8 cellular contexts compared by ENCODE assay signal in the genomic region with DNA sequence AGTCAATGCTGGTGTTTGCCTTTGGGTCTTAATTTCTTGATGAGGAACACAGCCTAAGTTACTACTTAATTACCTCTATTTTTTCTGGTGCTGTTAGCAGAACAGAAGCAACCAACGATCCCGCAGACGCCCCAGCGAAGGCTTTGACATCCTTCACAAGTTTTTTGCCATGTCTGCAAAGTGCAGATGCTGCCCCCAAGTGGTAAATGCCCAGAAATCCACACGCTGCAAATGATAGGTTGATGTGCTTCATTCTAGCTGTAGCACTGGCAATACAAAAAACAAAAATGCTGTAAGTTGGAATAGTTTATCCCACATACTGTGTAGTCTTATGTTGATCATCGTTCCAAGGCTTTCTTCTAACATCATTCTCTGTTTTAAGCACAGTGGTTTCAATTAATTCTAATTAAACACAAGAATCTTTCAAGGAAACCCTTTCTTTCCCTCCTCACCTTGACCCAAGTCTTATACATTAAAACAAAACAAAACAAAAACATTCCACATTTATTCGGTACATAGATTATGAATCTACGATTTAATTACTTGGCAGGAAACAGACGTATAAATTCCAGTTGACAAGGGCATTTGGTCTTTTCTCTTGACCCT. TPM values are rescaled to one million over a fixed set of nuclear protein-coding genes. Genes with fewer than 3 reads are reported as not detected.
DNase-seq lines count a peak whose midpoint lies in the region; ATAC-seq and TF ChIP-seq lines count a peak whose summit lies in the region.

No MANE protein-coding gene starts in this region.

- H3K9me3 ChIP-seq in gastroesophageal sphincter, result no peaks in the 10 kb centered on the region
- H3K9me3 ChIP-seq in psoas muscle, result no peaks in the 10 kb centered on the region

- TF ChIP-seq POLR2A in gastroesophageal sphincter (IDR thresholded peaks at IDR 0.05), result no peak

- H3K4me3 ChIP-seq in gastroesophageal sphincter (no peak overlapping the region), psoas muscle (no peak overlapping the region)

- no peak overlapping the region for H3K27ac ChIP-seq in C4-2B
- H3K27ac ChIP-seq in gastroesophageal sphincter, result no peak overlapping the region
- no peak overlapping the region for H3K27ac ChIP-seq in psoas muscle

- intact Hi-C loops in psoas muscle (cut with DNase I), result no loop called here

- WGBS in gastroesophageal sphincter (ENCODE audit: low coverage in 1 of 2), 2 donors, result 18 to 55% methylated on average over 5 to 8 of the region's 9 CpGs
- WGBS in psoas muscle, 3 donors, result 18 to 28% (median 21%) methylated on average over 9 of the region's 9 CpGs

- peak; percentile 13 for DNase-seq in HuH-7.5 (ENCODE audit: low spot score)
- DNase-seq in RKO (ENCODE audit: low spot score), result peak; percentile 86
- DNase-seq in activated gamma-delta T cell treated with anti-CD3 and anti-CD28 coated beads, Interleukin-2, amount 50 U/mL, for 16 hours (ENCODE audit: low read depth), result peak; percentile 50
- DNase-seq in psoas muscle, result peak; percentile 22 to 56
- no peak for DNase-seq in cortex of kidney (lab: John Stamatoyannopoulos, UW)

- H3K4me1 ChIP-seq in gastroesophageal sphincter, result peaks cover 0 to 9% (median 0%) of the 10 kb centered on the region in 3 donors
- no peaks in the 10 kb centered on the region for H3K4me1 ChIP-seq in psoas muscle

- ATAC-seq in GM19328 (IDR thresholded peaks at IDR 0.05; ENCODE audit: unreplicated experiment) (peak; percentile 19), gastroesophageal sphincter (peak; percentile 11), psoas muscle (peak; percentile 39 to 72 (median 52))

- H3K27me3 ChIP-seq in gastroesophageal sphincter (no peaks in the 10 kb centered on the region), psoas muscle (ENCODE audit: insufficient read depth in 3 of 3, low read length in 2 of 3) (no peaks in the 10 kb centered on the region)

- H3K36me3 ChIP-seq in gastroesophageal sphincter (peaks cover 0 to 24% of the 10 kb centered on the region in 2 donors), psoas muscle (ENCODE audit: insufficient read depth in 1 of 2, low read depth in 1 of 2) (peaks cover 0 to 11% of the 10 kb centered on the region in 2 donors)

- no peak for TF ChIP-seq EP300 in gastroesophageal sphincter (IDR thresholded peaks at IDR 0.05)

- TF ChIP-seq CTCF in C4-2B (conservative IDR thresholded peaks at IDR 0.05), result peak; percentile 81
- TF ChIP-seq CTCF in gastroesophageal sphincter (IDR thresholded peaks at IDR 0.05), result peak; percentile 25 to 69 (median 28)
- peak; percentile 67 for TF ChIP-seq CTCF in psoas muscle (IDR thresholded peaks at IDR 0.05)

RNA-seq across cellular contexts. Expression of a gene that starts 1.2 kb away (rescaled TPM):
- total RNA-seq in gastroesophageal sphincter, result 10 to 100 TPM in 3 of 4 donors, 1 to 10 TPM in 1; 7.9 to 23.0 (median 12.4) TPM
- 10 to 100 TPM; 22.5 to 31.8 (median 25.8) TPM for total RNA-seq in psoas muscle
- polyA plus RNA-seq in psoas muscle, result 10 to 100 TPM; 13.8 to 26.0 (median 20.2) TPM

Comparison
In these comparisons a context has a peak if more than half of its experiments do, and no peak if none do; other contexts are left out.
1. CTCF ChIP-seq: peak in every context shown above with its lines; median percentile 81 in C4-2B; 67 in psoas muscle; 28 in gastroesophageal sphincter.